Comparison of ENCODE assay signal across 1 cellular context in the genomic region with DNA sequence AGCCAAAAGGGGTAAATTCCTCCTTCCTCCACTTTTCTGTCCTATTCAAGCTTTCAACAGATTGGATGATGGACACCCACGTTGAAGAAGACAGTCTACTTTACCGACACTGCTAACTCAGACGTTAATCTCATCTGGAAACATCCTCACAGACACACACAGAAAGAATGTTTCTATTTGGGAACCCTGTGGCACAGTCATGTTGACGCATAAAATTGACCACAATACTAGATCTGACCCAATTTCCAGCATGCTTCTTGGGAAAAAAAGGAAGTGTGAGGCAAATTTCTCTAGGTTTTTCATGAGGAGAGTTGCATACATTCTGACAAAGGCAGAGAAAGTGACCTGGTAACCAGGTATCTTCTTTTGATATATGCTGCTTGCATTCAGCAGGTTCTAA.
TF ChIP-seq lines count a peak whose summit lies in the region.

No MANE protein-coding gene starts in this region.

TF ChIP-seq in GM23338, 12 proteins besides CTCF, POLR2A, EP300 and RAD21:
- no peak for TF ChIP-seq EZH2 (IDR thresholded peaks at IDR 0.05; ENCODE audit: low read depth, unreplicated experiment)
- TF ChIP-seq REST (IDR thresholded peaks at IDR 0.05; ENCODE audit: unreplicated experiment): no peak
- no peak for TF ChIP-seq ZNF114 (CRISPR knock-in tag; IDR thresholded peaks at IDR 0.05)
- no peak for TF ChIP-seq ZNF331 (CRISPR knock-in tag; IDR thresholded peaks at IDR 0.05; ENCODE audit: low read depth)
- TF ChIP-seq NANOG (IDR thresholded peaks at IDR 0.05; ENCODE audit: borderline replicate concordance): no peak
- TF ChIP-seq STAT1 (IDR thresholded peaks at IDR 0.05; ENCODE audit: unreplicated experiment): no peak
- TF ChIP-seq, protein P1, sequence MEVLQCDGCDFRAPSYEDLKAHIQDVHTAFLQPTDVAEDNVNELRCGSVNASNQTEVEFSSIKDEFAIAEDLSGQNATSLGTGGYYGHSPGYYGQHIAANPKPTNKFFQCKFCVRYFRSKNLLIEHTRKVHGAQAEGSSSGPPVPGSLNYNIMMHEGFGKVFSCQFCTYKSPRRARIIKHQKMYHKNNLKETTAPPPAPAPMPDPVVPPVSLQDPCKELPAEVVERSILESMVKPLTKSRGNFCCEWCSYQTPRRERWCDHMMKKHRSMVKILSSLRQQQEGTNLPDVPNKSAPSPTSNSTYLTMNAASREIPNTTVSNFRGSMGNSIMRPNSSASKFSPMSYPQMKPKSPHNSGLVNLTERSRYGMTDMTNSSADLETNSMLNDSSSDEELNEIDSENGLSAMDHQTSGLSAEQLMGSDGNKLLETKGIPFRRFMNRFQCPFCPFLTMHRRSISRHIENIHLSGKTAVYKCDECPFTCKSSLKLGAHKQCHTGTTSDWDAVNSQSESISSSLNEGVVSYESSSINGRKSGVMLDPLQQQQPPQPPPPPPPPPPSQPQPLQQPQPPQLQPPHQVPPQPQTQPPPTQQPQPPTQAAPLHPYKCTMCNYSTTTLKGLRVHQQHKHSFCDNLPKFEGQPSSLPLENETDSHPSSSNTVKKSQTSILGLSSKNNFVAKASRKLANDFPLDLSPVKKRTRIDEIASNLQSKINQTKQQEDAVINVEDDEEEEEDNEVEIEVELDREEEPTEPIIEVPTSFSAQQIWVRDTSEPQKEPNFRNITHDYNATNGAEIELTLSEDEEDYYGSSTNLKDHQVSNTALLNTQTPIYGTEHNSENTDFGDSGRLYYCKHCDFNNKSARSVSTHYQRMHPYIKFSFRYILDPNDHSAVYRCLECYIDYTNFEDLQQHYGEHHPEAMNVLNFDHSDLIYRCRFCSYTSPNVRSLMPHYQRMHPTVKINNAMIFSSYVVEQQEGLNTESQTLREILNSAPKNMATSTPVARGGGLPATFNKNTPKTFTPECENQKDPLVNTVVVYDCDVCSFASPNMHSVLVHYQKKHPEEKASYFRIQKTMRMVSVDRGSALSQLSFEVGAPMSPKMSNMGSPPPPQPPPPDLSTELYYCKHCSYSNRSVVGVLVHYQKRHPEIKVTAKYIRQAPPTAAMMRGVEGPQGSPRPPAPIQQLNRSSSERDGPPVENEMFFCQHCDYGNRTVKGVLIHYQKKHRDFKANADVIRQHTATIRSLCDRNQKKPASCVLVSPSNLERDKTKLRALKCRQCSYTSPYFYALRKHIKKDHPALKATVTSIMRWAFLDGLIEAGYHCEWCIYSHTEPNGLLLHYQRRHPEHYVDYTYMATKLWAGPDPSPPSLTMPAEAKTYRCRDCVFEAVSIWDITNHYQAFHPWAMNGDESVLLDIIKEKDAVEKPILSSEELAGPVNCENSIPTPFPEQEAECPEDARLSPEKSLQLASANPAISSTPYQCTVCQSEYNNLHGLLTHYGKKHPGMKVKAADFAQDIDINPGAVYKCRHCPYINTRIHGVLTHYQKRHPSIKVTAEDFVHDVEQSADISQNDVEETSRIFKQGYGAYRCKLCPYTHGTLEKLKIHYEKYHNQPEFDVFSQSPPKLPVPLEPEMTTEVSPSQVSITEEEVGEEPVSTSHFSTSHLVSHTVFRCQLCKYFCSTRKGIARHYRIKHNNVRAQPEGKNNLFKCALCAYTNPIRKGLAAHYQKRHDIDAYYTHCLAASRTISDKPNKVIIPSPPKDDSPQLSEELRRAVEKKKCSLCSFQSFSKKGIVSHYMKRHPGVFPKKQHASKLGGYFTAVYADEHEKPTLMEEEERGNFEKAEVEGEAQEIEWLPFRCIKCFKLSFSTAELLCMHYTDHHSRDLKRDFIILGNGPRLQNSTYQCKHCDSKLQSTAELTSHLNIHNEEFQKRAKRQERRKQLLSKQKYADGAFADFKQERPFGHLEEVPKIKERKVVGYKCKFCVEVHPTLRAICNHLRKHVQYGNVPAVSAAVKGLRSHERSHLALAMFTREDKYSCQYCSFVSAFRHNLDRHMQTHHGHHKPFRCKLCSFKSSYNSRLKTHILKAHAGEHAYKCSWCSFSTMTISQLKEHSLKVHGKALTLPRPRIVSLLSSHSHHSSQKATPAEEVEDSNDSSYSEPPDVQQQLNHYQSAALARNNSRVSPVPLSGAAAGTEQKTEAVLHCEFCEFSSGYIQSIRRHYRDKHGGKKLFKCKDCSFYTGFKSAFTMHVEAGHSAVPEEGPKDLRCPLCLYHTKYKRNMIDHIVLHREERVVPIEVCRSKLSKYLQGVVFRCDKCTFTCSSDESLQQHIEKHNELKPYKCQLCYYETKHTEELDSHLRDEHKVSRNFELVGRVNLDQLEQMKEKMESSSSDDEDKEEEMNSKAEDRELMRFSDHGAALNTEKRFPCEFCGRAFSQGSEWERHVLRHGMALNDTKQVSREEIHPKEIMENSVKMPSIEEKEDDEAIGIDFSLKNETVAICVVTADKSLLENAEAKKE (CRISPR knock-in tag; IDR thresholded peaks at IDR 0.05): no peak
- no peak for TF ChIP-seq POLR2AphosphoS5 (IDR thresholded peaks at IDR 0.05; ENCODE audit: low read depth)
- TF ChIP-seq, protein P2, sequence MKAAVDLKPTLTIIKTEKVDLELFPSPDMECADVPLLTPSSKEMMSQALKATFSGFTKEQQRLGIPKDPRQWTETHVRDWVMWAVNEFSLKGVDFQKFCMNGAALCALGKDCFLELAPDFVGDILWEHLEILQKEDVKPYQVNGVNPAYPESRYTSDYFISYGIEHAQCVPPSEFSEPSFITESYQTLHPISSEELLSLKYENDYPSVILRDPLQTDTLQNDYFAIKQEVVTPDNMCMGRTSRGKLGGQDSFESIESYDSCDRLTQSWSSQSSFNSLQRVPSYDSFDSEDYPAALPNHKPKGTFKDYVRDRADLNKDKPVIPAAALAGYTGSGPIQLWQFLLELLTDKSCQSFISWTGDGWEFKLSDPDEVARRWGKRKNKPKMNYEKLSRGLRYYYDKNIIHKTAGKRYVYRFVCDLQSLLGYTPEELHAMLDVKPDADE (IDR thresholded peaks at IDR 0.05): no peak
- TF ChIP-seq JUNB (IDR thresholded peaks at IDR 0.05; ENCODE audit: unreplicated experiment): no peak
- no peak for TF ChIP-seq CREB1 (CRISPR knock-in tag; IDR thresholded peaks at IDR 0.05; ENCODE audit: low read depth)
